ENCODE assay signal across 33 cellular contexts in genomic region chr3:103380391-103380790, GRCh38.
"Had no signal": no experiment of that assay in that cellular context is flagged by ENCODE, and none has a peak within 500 bp of the region (broad histone marks: within the 10 kb centered on the region; RNA-seq: fewer than 3 reads in every experiment).

No MANE protein-coding gene starts in this region.

- H3K4me3 ChIP-seq: adrenal gland, ascending aorta, body of pancreas, breast epithelium, cardiac muscle cell had no signal

- ATAC-seq: activated naive CD4-positive, alpha-beta T cell treated with anti-CD3 and anti-CD28 coated beads, Interleukin-2, amount 50 U/mL, for 72 hours; activated naive CD8-positive, alpha-beta T cell treated with anti-CD3 and anti-CD28 coated beads, Interleukin-2, amount 50 U/mL, for 24 hours; activated T-cell treated with anti-CD3 and anti-CD28 coated beads, Interleukin-2, amount 50 U/mL, for 4 hours; activated T-cell treated with anti-CD3 and anti-CD28 coated beads, Interleukin-2, amount 50 U/mL, for 72 hours; activated T-helper 17 cell treated with anti-CD3 and anti-CD28 coated beads, Interleukin-2, amount 50 U/mL, for 72 hours; body of pancreas had no signal

- H3K36me3 ChIP-seq: adrenal gland, ascending aorta, brain microvascular endothelial cell, breast epithelium, cardiac muscle cell had no signal

- H3K4me1 ChIP-seq: adrenal gland, ascending aorta, body of pancreas, breast epithelium had no signal

- H3K9me3 ChIP-seq: adrenal gland, ascending aorta, body of pancreas, breast epithelium had no signal

- DNase-seq: activated effector memory CD4-positive, alpha-beta T cell treated with anti-CD3 and anti-CD28 coated beads, Interleukin-2, amount 50 U/mL, for 16 hours; activated effector memory CD4-positive, alpha-beta T cell treated with Interleukin-2 at 50 U/mL for 16 hours; activated gamma-delta T cell; activated gamma-delta T cell treated with Interleukin-2 at 50 U/mL for 16 hours; activated naive CD4-positive, alpha-beta T cell; activated naive CD4-positive, alpha-beta T cell treated with anti-CD3 and anti-CD28 coated beads for 36 hours; activated naive CD4-positive, alpha-beta T cell treated with anti-CD3 and anti-CD28 coated beads, Interleukin-2, amount 10 ng/mL, durations not matched to agents 7 days and 5 days; activated naive CD4-positive, alpha-beta T cell treated with anti-CD3 and anti-CD28 coated beads, Interleukin-2, amount 50 U/mL, for 16 hours; activated naive CD4-positive, alpha-beta T cell treated with Interleukin-2 at 50 U/mL for 16 hours; activated naive CD8-positive, alpha-beta T cell treated with anti-CD3 and anti-CD28 coated beads for 36 hours; activated naive CD8-positive, alpha-beta T cell treated with anti-CD3 and anti-CD28 coated beads, Interleukin-2, amount 10 ng/mL, durations not matched to agents 7 days and 5 days; activated naive CD8-positive, alpha-beta T cell treated with anti-CD3 and anti-CD28 coated beads, Interleukin-2, amount 50 U/mL, for 24 hours; activated T-cell treated with anti-CD3 and anti-CD28 coated beads, Interleukin-2, amount 50 U/mL, for 1 hour; activated T-cell treated with anti-CD3 and anti-CD28 coated beads, Interleukin-2, amount 50 U/mL, for 24 hours; activated T-cell treated with anti-CD3 and anti-CD28 coated beads, Interleukin-2, amount 50 U/mL, for 4 hours; activated T-cell treated with anti-CD3 and anti-CD28 coated beads, Interleukin-2, amount 50 U/mL, for 48 hours; activated T-cell treated with anti-CD3 and anti-CD28 coated beads, Interleukin-2, amount 50 U/mL, for 72 hours; adrenal gland; amniotic stem cell; amygdala; anterior cingulate cortex; aorta; body of pancreas; brain microvascular endothelial cell; caudate nucleus; central memory CD4-positive, alpha-beta T cell; cerebellar nuclear complex had no signal

- FAIRE-seq: astrocyte had no signal

- H3K27me3 ChIP-seq: adrenal gland, ascending aorta, body of pancreas, brain microvascular endothelial cell, breast epithelium, cardiac muscle cell had no signal

- H3K27ac ChIP-seq: adrenal gland, ascending aorta, body of pancreas, brain microvascular endothelial cell, breast epithelium, cardiac muscle cell had no signal
